22 cellular contexts compared by ENCODE assay signal in the genomic region with DNA sequence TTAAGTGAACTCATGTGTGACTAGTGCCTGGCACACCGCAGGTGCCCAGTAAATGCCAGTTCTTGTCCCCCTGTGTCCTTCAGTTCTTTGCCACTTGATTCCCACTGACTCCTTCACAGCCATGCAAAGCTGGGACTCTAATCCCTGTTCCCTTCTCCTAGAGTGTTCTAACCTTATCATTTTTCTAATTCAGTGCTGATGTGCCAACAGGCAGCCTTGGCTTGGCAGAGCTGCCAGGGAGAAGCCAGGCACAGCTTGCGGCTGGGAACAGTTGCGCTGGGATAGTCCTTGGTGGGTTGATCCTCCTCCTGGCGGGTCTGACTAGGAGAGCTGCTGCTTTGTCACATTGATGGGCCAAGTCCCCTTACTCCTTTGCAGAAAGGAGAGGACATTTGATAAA.
"Had no signal": no experiment of that assay in that cellular context is flagged by ENCODE, and none has a peak within 500 bp of the region (broad histone marks: within the 10 kb centered on the region; RNA-seq: fewer than 3 reads in every experiment).

No MANE protein-coding gene starts in this region.

- H3K9me3 ChIP-seq: MG63, SJCRH30 had no signal

- DNase-seq: IMR-90, Karpas-422, KG1, MG63, NCI-H1092, NCI-H1105 treated with DMSO at 0.1 percent for 48 hours, NCI-H1417 treated with DMSO at 0.1 percent for 48 hours, NCI-H146, NCI-H1694 treated with DMSO at 0.1 percent for 48 hours, NCI-H1930, NCI-H2081, NCI-H2107, NCI-H2227 treated with DMSO at 0.1 percent for 48 hours, NCI-H510A, NCI-H524 treated with DMSO at 0.1 percent for 48 hours, NCI-H69, NCI-H774, SHP77 treated with DMSO at 0.1 percent for 48 hours, SJCRH30 had no signal

- H3K36me3 ChIP-seq: MG63, SJCRH30 had no signal

- H3K27me3 ChIP-seq: MG63, SJCRH30 had no signal

- ATAC-seq: HepG2, SK-N-SH treated with all-trans-retinoic acid at 6 μM for 48 hours had no signal

- H3K27ac ChIP-seq: RWPE1, SJCRH30 had no signal

- H3K4me3 ChIP-seq: MG63, SJCRH30 had no signal

- H3K4me1 ChIP-seq: SJCRH30 had no signal
